1 cellular context compared by ENCODE assay signal in genomic region chr20:49188101-49188784, GRCh38.
TF ChIP-seq lines count a peak whose summit lies in the region.

Gene STAU1 (minus strand): TSS chr20:49188334. CDS start chr20:49166201, 22,133 bp downstream.

TF ChIP-seq in HepG2, 621 proteins besides CTCF, POLR2A, EP300 and RAD21 (continued from another document and continues in another):
- no peak for TF ChIP-seq SNAPC4 (CRISPR knock-in tag; IDR thresholded peaks at IDR 0.05)
- TF ChIP-seq ZEB1 (IDR thresholded peaks at IDR 0.05; ENCODE audit: insufficient replicate concordance, low read depth): peak; percentile 45
- no peak for TF ChIP-seq MAFG (CRISPR knock-in tag; IDR thresholded peaks at IDR 0.05)
- peak; percentile 97 for TF ChIP-seq HNRNPK (IDR thresholded peaks at IDR 0.05; ENCODE audit: low read depth, low read length, poor library complexity, severe bottlenecking)
- TF ChIP-seq ZNF879 (CRISPR knock-in tag; IDR thresholded peaks at IDR 0.05): no peak
- peak; percentile 66 for TF ChIP-seq SRF (IDR thresholded peaks at IDR 0.05; ENCODE audit: low read depth, low read length)
- TF ChIP-seq NONO (IDR thresholded peaks at IDR 0.05): no peak
- peak; percentile 89 for TF ChIP-seq NONO (CRISPR knock-in tag; conservative IDR thresholded peaks at IDR 0.05)
- TF ChIP-seq ELF4 (CRISPR knock-in tag; IDR thresholded peaks at IDR 0.05; ENCODE audit: borderline replicate concordance): peak; percentile 53; the same call in 1 of the 2 replicates
- no peak for TF ChIP-seq NFE2 (CRISPR knock-in tag; IDR thresholded peaks at IDR 0.05)
- no peak for TF ChIP-seq HNRNPL (IDR thresholded peaks at IDR 0.05; ENCODE audit: low read depth, low read length)
- no peak for TF ChIP-seq NFE2L1 (CRISPR knock-in tag; IDR thresholded peaks at IDR 0.05; ENCODE audit: borderline replicate concordance)
- TF ChIP-seq STAT6 (CRISPR knock-in tag; IDR thresholded peaks at IDR 0.05; ENCODE audit: borderline replicate concordance): no peak; the same call in 1 of the 2 replicates
- 0 out of 2 replicates have a peak, but pooled peaks have one; percentile 17 for TF ChIP-seq ZBTB26 (CRISPR knock-in tag; IDR thresholded peaks at IDR 0.05; ENCODE audit: borderline replicate concordance)
- peak; percentile 65 for TF ChIP-seq HNRNPLL (IDR thresholded peaks at IDR 0.05; ENCODE audit: low read depth, low read length, poor library complexity, severe bottlenecking)
- no peak for TF ChIP-seq DNMT3B (CRISPR knock-in tag; conservative IDR thresholded peaks at IDR 0.05)
- TF ChIP-seq ZNF276 (CRISPR knock-in tag; IDR thresholded peaks at IDR 0.05; ENCODE audit: low read depth): 0 out of 2 replicates have a peak, but pooled peaks have one; percentile 39
- TF ChIP-seq POGK (CRISPR knock-in tag; conservative IDR thresholded peaks at IDR 0.05): peak; percentile 96
- 0 out of 2 replicates have a peak, but pooled peaks have one; percentile 12 for TF ChIP-seq ZBTB39 (CRISPR knock-in tag; IDR thresholded peaks at IDR 0.05)
- no peak; the same call in 1 of the 2 replicates for TF ChIP-seq ZNF552 (CRISPR knock-in tag; IDR thresholded peaks at IDR 0.05; ENCODE audit: borderline replicate concordance)
- 0 out of 2 replicates have a peak, but pooled peaks have one; percentile 67 for TF ChIP-seq FLYWCH1 (CRISPR knock-in tag; IDR thresholded peaks at IDR 0.05)
- no peak for TF ChIP-seq ZNF468 (CRISPR knock-in tag; IDR thresholded peaks at IDR 0.05)
- no peak for TF ChIP-seq KIAA2018 (CRISPR knock-in tag; IDR thresholded peaks at IDR 0.05; ENCODE audit: borderline replicate concordance)
- peak; percentile 69 for TF ChIP-seq TMF1 (CRISPR knock-in tag; IDR thresholded peaks at IDR 0.05; ENCODE audit: low read depth)
- TF ChIP-seq PTBP1 (IDR thresholded peaks at IDR 0.05; ENCODE audit: low read depth, low read length, poor library complexity, severe bottlenecking): peak; percentile 50
- TF ChIP-seq E2F1 (CRISPR knock-in tag; IDR thresholded peaks at IDR 0.05): peak; percentile 97
- peak; percentile 88 for TF ChIP-seq HDAC1 (CRISPR knock-in tag; IDR thresholded peaks at IDR 0.05)
